Comparison of ENCODE assay signal across 22 cellular contexts in the genomic region with DNA sequence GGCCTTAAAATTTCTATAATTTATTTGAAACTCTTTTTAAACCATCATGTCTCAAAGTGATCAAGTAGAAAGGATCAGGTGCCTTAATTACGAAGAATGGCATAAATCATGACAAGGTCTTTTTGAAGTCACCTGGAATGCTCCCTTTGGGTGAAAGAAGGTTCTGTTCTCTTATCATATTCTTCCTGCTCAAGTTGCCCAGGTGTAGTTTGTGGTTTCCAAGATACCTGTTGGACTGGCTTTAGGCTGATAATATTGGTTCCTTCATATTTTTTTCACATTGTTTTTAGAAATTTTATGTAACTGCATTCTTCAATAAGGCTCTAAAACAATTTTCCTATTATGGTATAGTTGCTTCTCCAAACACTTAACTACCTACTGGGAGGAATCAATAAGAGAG. TPM values are rescaled to one million over a fixed set of nuclear protein-coding genes. Genes with fewer than 3 reads are reported as not detected.
DNase-seq lines count a peak whose midpoint lies in the region; ATAC-seq and TF ChIP-seq lines count a peak whose summit lies in the region.
"Had no signal": no experiment of that assay in that cellular context is flagged by ENCODE, and none has a peak within 500 bp of the region (broad histone marks: within the 10 kb centered on the region; RNA-seq: fewer than 3 reads in every experiment).

No MANE protein-coding gene starts in this region.

- H3K27me3 ChIP-seq in naive thymus-derived CD4-positive, alpha-beta T cell (ENCODE audit: control insufficient read depth in 2 of 2, insufficient read depth in 2 of 2, low read length in 2 of 2): no peaks in the 10 kb centered on the region
- H3K27me3 ChIP-seq: dorsolateral prefrontal cortex, SJCRH30, uterus had no signal

- H3K27me3 Mint-ChIP-seq in CD14-positive monocyte (ENCODE audit: low read depth in 3 of 3): peaks cover 0 to 2% (median 0%) of the 10 kb centered on the region in 3 donors
- H3K27me3 Mint-ChIP-seq in Calu3 (ENCODE audit: unreplicated experiment): no peaks in the 10 kb centered on the region
- H3K27me3 Mint-ChIP-seq in activated T-helper 17 cell treated with anti-CD3 and anti-CD28 coated beads, Interleukin-2, amount 50 U/mL, for 72 hours: no peaks in the 10 kb centered on the region
- no peaks in the 10 kb centered on the region for H3K27me3 Mint-ChIP-seq in naive thymus-derived CD4-positive, alpha-beta T cell
- H3K27me3 Mint-ChIP-seq: activated CD4-positive, alpha-beta T cell treated with anti-CD3 and anti-CD28 coated beads, Interleukin-2, amount 10 ng/mL, durations not matched to agents 7 days and 5 days had no signal

- ATAC-seq in activated T-helper 17 cell treated with anti-CD3 and anti-CD28 coated beads, Interleukin-2, amount 50 U/mL, for 72 hours (replicated peaks): no peak
- ATAC-seq in naive thymus-derived CD4-positive, alpha-beta T cell: no peak
- ATAC-seq in GM21447 (IDR thresholded peaks at IDR 0.05; ENCODE audit: unreplicated experiment) (no peak), GM18868 (IDR thresholded peaks at IDR 0.05; ENCODE audit: unreplicated experiment) (no peak)

- H3K4me1 Mint-ChIP-seq in CD14-positive monocyte (peaks cover 52% of the 10 kb centered on the region), Calu3 (ENCODE audit: low read depth, unreplicated experiment) (peaks cover 63% of the 10 kb centered on the region)
- H3K4me1 Mint-ChIP-seq in activated T-helper 17 cell treated with anti-CD3 and anti-CD28 coated beads, Interleukin-2, amount 50 U/mL, for 72 hours: peaks cover 35% of the 10 kb centered on the region
- H3K4me1 Mint-ChIP-seq in naive thymus-derived CD4-positive, alpha-beta T cell: peaks cover 41 to 98% (median 77%) of the 10 kb centered on the region in 7 donors

- H3K9me3 ChIP-seq in naive thymus-derived CD4-positive, alpha-beta T cell (ENCODE audit: control insufficient read depth in 2 of 3, low read length in 3 of 3): no peaks in the 10 kb centered on the region
- H3K9me3 ChIP-seq: SJCRH30, uterus had no signal

- H3K4me3 ChIP-seq in naive thymus-derived CD4-positive, alpha-beta T cell (ENCODE audit: low read length): no peak overlapping the region
- H3K4me3 ChIP-seq: dorsolateral prefrontal cortex, SJCRH30, uterus had no signal

- intact Hi-C loops in CD14-positive monocyte (cut with micrococcal nuclease) (no loop called here), Calu3 (cut with micrococcal nuclease; ENCODE audit: unreplicated experiment) (loop anchor here (1.0 kb wide), 2 partner anchors 15 to 34 kb away; no protein-coding TSS in a partner anchor)
- intact Hi-C loops in naive thymus-derived CD4-positive, alpha-beta T cell (cut with micrococcal nuclease): no loop called here

- H3K4me1 ChIP-seq in naive thymus-derived CD4-positive, alpha-beta T cell (ENCODE audit: control insufficient read depth in 2 of 2, insufficient read depth in 2 of 2, low read length in 2 of 2): peaks cover 37 to 44% of the 10 kb centered on the region in 2 donors
- H3K4me1 ChIP-seq: uterus had no signal

- no peak for TF ChIP-seq CTCF in CD14-positive monocyte (IDR thresholded peaks at IDR 0.05)
- TF ChIP-seq CTCF in Calu3 (IDR thresholded peaks at IDR 0.05; ENCODE audit: unreplicated experiment): no peak

- POLR2A ChIA-PET in naive thymus-derived CD4-positive, alpha-beta T cell (lab: Charles Lee): no interaction called here

- CTCF ChIA-PET in Calu3 (lab: Charles Lee): interaction anchor here (1.0 to 1.3 kb wide), 2 partner anchors 14 to 59 kb away, joined by 3 to 4 read pairs; no protein-coding TSS in a partner anchor
- CTCF ChIA-PET in naive thymus-derived CD4-positive, alpha-beta T cell (lab: Charles Lee): no interaction called here

- peak overlapping the region; percentile 42 for H3K27ac ChIP-seq in naive thymus-derived CD4-positive, alpha-beta T cell (ENCODE audit: low read depth, low read length)
- H3K27ac ChIP-seq: dorsolateral prefrontal cortex, SJCRH30, uterus had no signal

- H3K4me3 Mint-ChIP-seq in CD14-positive monocyte (no peak overlapping the region), Calu3 (ENCODE audit: low read depth, unreplicated experiment) (peak overlapping the region; percentile 13)
- H3K4me3 Mint-ChIP-seq in activated T-helper 17 cell treated with anti-CD3 and anti-CD28 coated beads, Interleukin-2, amount 50 U/mL, for 72 hours: peak overlapping the region; percentile 25
- peak overlapping the region in 8 of 10 donors; percentile 25 to 66 (median 52) for H3K4me3 Mint-ChIP-seq in naive thymus-derived CD4-positive, alpha-beta T cell
- H3K4me3 Mint-ChIP-seq: activated CD4-positive, alpha-beta T cell treated with anti-CD3 and anti-CD28 coated beads, Interleukin-2, amount 10 ng/mL, durations not matched to agents 7 days and 5 days; neural crest cell had no signal

- no peak for DNase-seq in CD14-positive monocyte (ENCODE audit: low spot score)
- DNase-seq in Calu3: peak; percentile 63
- DNase-seq in naive thymus-derived CD4-positive, alpha-beta T cell: no peak
- no peak for DNase-seq in hypothalamus (lab: John Stamatoyannopoulos, UW)
- DNase-seq in CD1c-positive myeloid dendritic cell (ENCODE audit: extremely low spot score): no peak
- DNase-seq: activated CD4-positive, alpha-beta T cell treated with anti-CD3 and anti-CD28 coated beads, Interleukin-2, amount 10 ng/mL, durations not matched to agents 7 days and 5 days; activated CD8-positive, alpha-beta memory T cell treated with anti-CD3 and anti-CD28 coated beads, Interleukin-2, amount 50 U/mL, for 4 hours; activated gamma-delta T cell; amniotic stem cell; caudate nucleus; dorsolateral prefrontal cortex; head of caudate nucleus; Kasumi-1; NCI-H187; NCI-H774; T-helper 1 cell; uterus had no signal

- H3K27ac Mint-ChIP-seq in CD14-positive monocyte: peak overlapping the region in 5 of 7 donors; percentile 21 to 85 (median 59)
- peak overlapping the region; percentile 95 for H3K27ac Mint-ChIP-seq in Calu3 (ENCODE audit: unreplicated experiment)
- H3K27ac Mint-ChIP-seq in activated T-helper 17 cell treated with anti-CD3 and anti-CD28 coated beads, Interleukin-2, amount 50 U/mL, for 72 hours: peak overlapping the region; percentile 62
- H3K27ac Mint-ChIP-seq in naive thymus-derived CD4-positive, alpha-beta T cell: peak overlapping the region in 8 of 9 donors; percentile 29 to 87 (median 68)
- H3K27ac Mint-ChIP-seq: activated CD4-positive, alpha-beta T cell treated with anti-CD3 and anti-CD28 coated beads, Interleukin-2, amount 10 ng/mL, durations not matched to agents 7 days and 5 days had no signal

- peaks cover 0 to 6% (median 5%) of the 10 kb centered on the region in 3 experiments for H3K36me3 ChIP-seq in naive thymus-derived CD4-positive, alpha-beta T cell (ENCODE audit: control insufficient read depth in 2 of 3, insufficient read depth in 3 of 3, low read length in 3 of 3)
- H3K36me3 ChIP-seq: uterus had no signal

- BruUV-seq in Calu3 (replicated peaks; lab: Mats Ljungman, UMichigan): no TSS peak

- H3K36me3 Mint-ChIP-seq in CD14-positive monocyte (peaks cover 22 to 42% of the 10 kb centered on the region in 2 donors), Calu3 (ENCODE audit: insufficient read depth, unreplicated experiment) (peaks cover 46% of the 10 kb centered on the region)
- peaks cover 49% of the 10 kb centered on the region for H3K36me3 Mint-ChIP-seq in activated T-helper 17 cell treated with anti-CD3 and anti-CD28 coated beads, Interleukin-2, amount 50 U/mL, for 72 hours (ENCODE audit: low read depth)
- H3K36me3 Mint-ChIP-seq in naive thymus-derived CD4-positive, alpha-beta T cell: peaks cover 4 to 26% (median 18%) of the 10 kb centered on the region in 5 donors

- no peaks in the 10 kb centered on the region for H3K9me3 Mint-ChIP-seq in CD14-positive monocyte
- H3K9me3 Mint-ChIP-seq in Calu3 (ENCODE audit: low read depth, unreplicated experiment): peaks cover 2% of the 10 kb centered on the region
- peaks cover 3% of the 10 kb centered on the region for H3K9me3 Mint-ChIP-seq in activated T-helper 17 cell treated with anti-CD3 and anti-CD28 coated beads, Interleukin-2, amount 50 U/mL, for 72 hours
- H3K9me3 Mint-ChIP-seq in naive thymus-derived CD4-positive, alpha-beta T cell: peaks cover 0 to 3% (median 0%) of the 10 kb centered on the region in 11 donors
- H3K9me3 Mint-ChIP-seq: activated CD4-positive, alpha-beta T cell treated with anti-CD3 and anti-CD28 coated beads, Interleukin-2, amount 10 ng/mL, durations not matched to agents 7 days and 5 days had no signal

RNA-seq across cellular contexts. Expression of a gene that starts 29.2 kb away (rescaled TPM):
- polyA plus RNA-seq in CD14-positive monocyte: 10 to 100 TPM in 1 of 2 donors, 1 to 10 TPM in 1; 6.6 to 14.5 TPM
- total RNA-seq in Calu3 (2022): 162 and 179 TPM in 2 replicates
- total RNA-seq in activated T-helper 17 cell treated with anti-CD3 and anti-CD28 coated beads, Interleukin-2, amount 50 U/mL, for 72 hours: 10 to 100 TPM; 31.0 to 43.9 TPM
- total RNA-seq in naive thymus-derived CD4-positive, alpha-beta T cell: 100 to 1,000 TPM in 4 of 5 experiments, 10 to 100 TPM in 1; 79.0 to 200 (median 107) TPM
- 1 to 10 TPM; 4.4 to 5.5 TPM for polyA plus RNA-seq in naive thymus-derived CD4-positive, alpha-beta T cell

Comparison
In these comparisons a context has a peak if more than half of its experiments do, and no peak if none do; other contexts are left out.
1. H3K4me3 Mint-ChIP-seq: peak in Calu3 (single experiment), activated T-helper 17 cell treated with anti-CD3 and anti-CD28 coated beads, Interleukin-2, amount 50 U/mL, for 72 hours (single experiment) and naive thymus-derived CD4-positive, alpha-beta T cell (8 of 10); none in CD14-positive monocyte (0 of 2).
2. Peak in every context shown above with its lines, with median percentiles within 50 percentile points of each other: H3K27ac Mint-ChIP-seq.